In the genomic region with DNA sequence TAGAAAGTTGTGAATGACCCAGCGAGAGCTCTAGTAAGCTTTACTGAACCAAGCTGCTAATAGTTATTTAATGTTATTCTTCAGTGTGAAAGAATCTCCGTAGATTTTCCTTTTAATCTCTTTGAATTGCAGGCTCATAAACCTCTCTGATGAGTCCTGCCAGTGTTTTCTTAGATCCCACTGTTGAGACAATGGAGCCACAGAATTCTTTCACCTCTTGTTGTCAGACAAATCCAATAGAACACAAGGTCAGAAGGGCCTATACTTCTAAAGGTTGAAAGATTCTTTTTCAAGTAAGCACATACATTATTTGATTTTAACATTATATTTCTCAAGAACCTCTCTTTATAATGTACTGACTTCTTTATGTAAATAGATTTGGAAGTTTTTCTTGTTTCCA, we compare ENCODE assay signal across 20 cellular contexts. TPM values are rescaled to one million over a fixed set of nuclear protein-coding genes. Genes with fewer than 3 reads are reported as not detected.
DNase-seq lines count a peak whose midpoint lies in the region; ATAC-seq, FAIRE-seq and TF ChIP-seq lines count a peak whose summit lies in the region.
"Had no signal": no experiment of that assay in that cellular context is flagged by ENCODE, and none has a peak within 500 bp of the region (broad histone marks: within the 10 kb centered on the region; RNA-seq: fewer than 3 reads in every experiment).

No MANE protein-coding gene starts in this region.

- H3K4me1 ChIP-seq in HepG2 (ENCODE audit: insufficient read depth, low read length) (no peaks in the 10 kb centered on the region), right lobe of liver (no peaks in the 10 kb centered on the region)
- H3K4me1 ChIP-seq: SJCRH30 had no signal

- H3K27me3 Mint-ChIP-seq in WTC11 (ENCODE audit: low read depth) = no peaks in the 10 kb centered on the region
- H3K27me3 Mint-ChIP-seq: CD4-positive, alpha-beta T cell had no signal

- no peak for FAIRE-seq in HepG2 (lab: Jason Lieb, UNC)
- FAIRE-seq: A204.1, GM12878, GM19239 had no signal

- in situ Hi-C loops in HepG2 (cut with HindIII; ENCODE audit: extremely low pct_ligation_motif_present, low pct_unique_long_range_greater_than_20kb) = no loop called here

- intact Hi-C loops in HepG2 (cut with micrococcal nuclease; ENCODE audit: unreplicated experiment) = loop anchor here (2.0 kb wide), 1 partner anchor 53 kb away; the partner anchor contains the start of genes DCDC1 and DNAJC24
- intact Hi-C loops in right lobe of liver (cut with DNase I) = no loop called here

- H3K4me3 ChIP-seq in HepG2 (replicated peaks in 1 of 3; ENCODE audit: insufficient read depth in 1 of 3, low read depth in 2 of 3, low read length in 3 of 3) (no peak overlapping the region), right lobe of liver (no peak overlapping the region)
- H3K4me3 ChIP-seq: GM12878, SJCRH30 had no signal

- no peaks in the 10 kb centered on the region for H3K79me2 ChIP-seq in HepG2 (ENCODE audit: insufficient read depth, low read length)

- no peak overlapping the region for H3K27ac ChIP-seq in HepG2 (ENCODE audit: extremely low read length, insufficient read depth, low read length)
- no peak overlapping the region for H3K27ac ChIP-seq in right lobe of liver
- H3K27ac ChIP-seq: SJCRH30 had no signal

- H3K27ac Mint-ChIP-seq in WTC11 = no peak overlapping the region
- H3K27ac Mint-ChIP-seq: CD4-positive, alpha-beta T cell had no signal

- no peak overlapping the region for H3K9ac ChIP-seq in HepG2 (ENCODE audit: insufficient read depth, low read depth, low read length)

- CTCF ChIA-PET in HepG2 (lab: Yijun Ruan, JAX; ENCODE audit: low intra/inter-chr PET ratio, low total read pairs) (no interaction called here), WTC11 (lab: Charles Lee) (interaction anchor here (0.8 to 1.0 kb wide), 2 partner anchors 315 to 536 kb away, joined by 3 read pairs; no protein-coding TSS in a partner anchor)

- TF ChIP-seq CTCF in HepG2 (CRISPR knock-in tag; IDR thresholded peaks at IDR 0.05) (no peak), right lobe of liver (IDR thresholded peaks at IDR 0.05) (no peak), WTC11 (IDR thresholded peaks at IDR 0.05) (no peak)

- 83% methylated on average over 2 of the region's 2 CpGs for WGBS in HepG2 (ENCODE audit: low lambda C conversion rate)
- 81% methylated on average over 2 of the region's 2 CpGs for WGBS in right lobe of liver (ENCODE audit: insufficient coverage, low coverage, low lambda C conversion rate, missing lambda C conversion rate)

- DNase-seq in HepG2 (ENCODE audit: low spot score) = peak; percentile 5
- DNase-seq in right lobe of liver = no peak
- DNase-seq in WTC11 (ENCODE audit: low spot score) = no peak
- DNase-seq in medulla oblongata (ENCODE audit: extremely low spot score) = peak; percentile 51
- no peak for DNase-seq in NCI-H2227 (lab: John Stamatoyannopoulos, UW; ENCODE audit: unreplicated experiment)
- DNase-seq in NK-92 treated with Interleukin-12 subunit alpha and Interleukin-12 subunit beta, amount 100 ng/mL, for 24 hours (lab: John Stamatoyannopoulos, UW) = no peak
- no peak for DNase-seq in GF-D8 (lab: John Stamatoyannopoulos, UW)
- DNase-seq: CD4-positive, alpha-beta T cell; IMR-90; Karpas-422; NCI-H2029; NCI-H2171; NCI-H446; NCI-H774; SJCRH30 had no signal

- no peaks in the 10 kb centered on the region for H3K9me3 Mint-ChIP-seq in WTC11
- H3K9me3 Mint-ChIP-seq: CD4-positive, alpha-beta T cell had no signal

- H3K36me3 ChIP-seq in HepG2 (replicated peaks in 1 of 2; ENCODE audit: control insufficient read depth in 1 of 2, insufficient read depth in 2 of 2, low read length in 2 of 2) (no peaks in the 10 kb centered on the region), right lobe of liver (no peaks in the 10 kb centered on the region)

- H3K4me3 Mint-ChIP-seq in WTC11 = no peak overlapping the region
- H3K4me3 Mint-ChIP-seq: CD4-positive, alpha-beta T cell had no signal

- no peak for ATAC-seq in HepG2
- no peak for ATAC-seq in right lobe of liver
- ATAC-seq in WTC11 = 0 out of 2 replicates have a peak, but pooled peaks have one; percentile 35
- ATAC-seq: GM12878, Panc1 had no signal

- H3K9me3 ChIP-seq in HepG2 (ENCODE audit: low read length) = no peaks in the 10 kb centered on the region
- H3K9me3 ChIP-seq in right lobe of liver = no peaks in the 10 kb centered on the region
- H3K9me3 ChIP-seq: SJCRH30 had no signal

- H4K20me1 ChIP-seq in HepG2 (ENCODE audit: insufficient read depth, low read length) = no peaks in the 10 kb centered on the region

- H3K36me3 Mint-ChIP-seq in WTC11 = no peaks in the 10 kb centered on the region

- BruUV-seq in HepG2 (replicated peaks; lab: Mats Ljungman, UMichigan) = no TSS peak

- H3K27me3 ChIP-seq in HepG2 (ENCODE audit: control insufficient read depth in 1 of 2, insufficient read depth in 2 of 2, low read length in 2 of 2) = no peaks in the 10 kb centered on the region
- H3K27me3 ChIP-seq in right lobe of liver = no peaks in the 10 kb centered on the region
- H3K27me3 ChIP-seq: SJCRH30 had no signal

- no peak for TF ChIP-seq RAD21 in HepG2 (CRISPR knock-in tag; IDR thresholded peaks at IDR 0.05)

- no peak overlapping the region for H2AFZ ChIP-seq in HepG2 (ENCODE audit: low read length)

- POLR2A ChIA-PET in HepG2 (lab: Yijun Ruan, JAX) (no interaction called here), WTC11 (lab: Charles Lee) (interaction anchor here (0.6 kb wide), 1 partner anchor 305 kb away, joined by 3 read pairs; no protein-coding TSS in a partner anchor)

- TF ChIP-seq EP300 in HepG2 (IDR thresholded peaks at IDR 0.05; ENCODE audit: low read depth in 2 of 2, low read length in 2 of 2) (no peak), HepG2 (CRISPR knock-in tag; IDR thresholded peaks at IDR 0.05; ENCODE audit: borderline replicate concordance) (no peak)

- no peak for TF ChIP-seq POLR2A in HepG2 (IDR thresholded peaks at IDR 0.05; ENCODE audit: insufficient read depth in 1 of 2, low read depth in 2 of 2, low read length in 2 of 2)
- TF ChIP-seq POLR2A in right lobe of liver (IDR thresholded peaks at IDR 0.05) = no peak

- H3K4me2 ChIP-seq in HepG2 (ENCODE audit: low read depth, low read length) = no peak overlapping the region

- H3K4me1 Mint-ChIP-seq in WTC11 = peaks cover 68% of the 10 kb centered on the region

TF ChIP-seq in HepG2, 621 proteins besides CTCF, POLR2A, EP300 and RAD21 (continues in another document):
- no peak for TF ChIP-seq ZNF484 (CRISPR knock-in tag; IDR thresholded peaks at IDR 0.05; ENCODE audit: borderline replicate concordance, low read depth)

TF ChIP-seq in WTC11, 78 proteins besides CTCF, POLR2A, EP300 and RAD21 (continues in another document):
- no peak for TF ChIP-seq IRF2 (CRISPR knock-in tag; IDR thresholded peaks at IDR 0.05; ENCODE audit: borderline replicate concordance, low read depth)

RNA-seq across cellular contexts. Expression of gene DNAJC24, which starts 52.2 kb away (rescaled TPM):
- total RNA-seq in HepG2 (2016; rRNA removed; fragmentation: Illumina TruSeq; extraction: Trizol) (12.0 and 13.7 TPM in 2 replicates), right lobe of liver (10 to 100 TPM in 1 of 6 experiments, 1 to 10 TPM in 5; 3.9 to 12.4 (median 7.2) TPM), WTC11 (2021) (14.6 to 17.8 TPM (median 15.4 TPM) in 3 replicates)
- 4.7 and 4.8 TPM in 2 replicates for total RNA-seq in HepG2 (2016; cell fraction: cytosol; rRNA removed; fragmentation: Illumina TruSeq; extraction: Trizol; ENCODE audit: low read depth)
- total RNA-seq in HepG2 (2016; cell fraction: insoluble cytoplasmic fraction; rRNA removed; fragmentation: Illumina TruSeq; extraction: Trizol) = 10.3 and 12.2 TPM in 2 replicates
- total RNA-seq in HepG2 (2016; cell fraction: membrane; rRNA removed; fragmentation: Illumina TruSeq; extraction: Trizol) = 7.9 and 10.1 TPM in 2 replicates
- 34.8 and 36.0 TPM in 2 replicates for total RNA-seq in HepG2 (2016; cell fraction: nucleus; rRNA removed; fragmentation: Illumina TruSeq; extraction: Trizol)
- 8.8 and 10.5 TPM in 2 replicates for polyA plus RNA-seq in HepG2 (2011; rRNA removed)
- 2.3 and 3.7 TPM in 2 replicates for polyA plus RNA-seq in HepG2 (2011; cell fraction: cytosol; rRNA removed)
- 11.8 and 16.1 TPM in 2 replicates for polyA plus RNA-seq in HepG2 (2011; cell fraction: nucleus; rRNA removed)
- 6.8 and 8.5 TPM in 2 replicates for polyA plus RNA-seq in HepG2 (2012)
- 4.0 and 7.4 TPM in 2 replicates for polyA plus RNA-seq in HepG2 (2016; cell fraction: cytosol; fragmentation: Illumina TruSeq; extraction: Trizol; ENCODE audit: low read depth)
- polyA plus RNA-seq in HepG2 (2016; cell fraction: insoluble cytoplasmic fraction; fragmentation: Illumina TruSeq; extraction: Trizol; ENCODE audit: low read depth) = 8.9 and 12.3 TPM in 2 replicates
- 6.2 and 6.5 TPM in 2 replicates for polyA plus RNA-seq in HepG2 (2016; cell fraction: membrane; fragmentation: Illumina TruSeq; extraction: Trizol; ENCODE audit: low read depth)
- 33.4 and 35.5 TPM in 2 replicates for polyA plus RNA-seq in HepG2 (2016; cell fraction: nucleus; fragmentation: Illumina TruSeq; extraction: Trizol; ENCODE audit: insufficient read depth, low read depth)
- 2.5 and 24.5 TPM in 2 replicates for polyA minus RNA-seq in HepG2 (2011; rRNA and poly(A)+ RNA removed; ENCODE audit: low replicate concordance)
- 4.0 and 4.1 TPM in 2 replicates for polyA minus RNA-seq in HepG2 (2011; cell fraction: cytosol; rRNA and poly(A)+ RNA removed)
- 44.3 and 44.9 TPM in 2 replicates for polyA minus RNA-seq in HepG2 (2011; cell fraction: nucleus; rRNA and poly(A)+ RNA removed)

RNA-seq across cellular contexts. Expression of gene DCDC1, which starts 52.3 kb away (rescaled TPM):
- 0.24 and 0.27 TPM in 2 replicates for total RNA-seq in HepG2 (2016; rRNA removed; fragmentation: Illumina TruSeq; extraction: Trizol)
- total RNA-seq in HepG2 (2016; cell fraction: cytosol; rRNA removed; fragmentation: Illumina TruSeq; extraction: Trizol; ENCODE audit: low read depth) = 0.10 TPM in 1 of 2 replicates, not detected in the other
- total RNA-seq in HepG2 (2016; cell fraction: insoluble cytoplasmic fraction; rRNA removed; fragmentation: Illumina TruSeq; extraction: Trizol) = 0.24 and 0.43 TPM in 2 replicates
- total RNA-seq in HepG2 (2016; cell fraction: membrane; rRNA removed; fragmentation: Illumina TruSeq; extraction: Trizol) = 0.14 and 0.40 TPM in 2 replicates
- 0.66 and 0.96 TPM in 2 replicates for total RNA-seq in HepG2 (2016; cell fraction: nucleus; rRNA removed; fragmentation: Illumina TruSeq; extraction: Trizol)
- 0.12 and 0.13 TPM in 2 replicates for polyA plus RNA-seq in HepG2 (2011; rRNA removed)
- 0.05 and 0.14 TPM in 2 replicates for polyA plus RNA-seq in HepG2 (2011; cell fraction: cytosol; rRNA removed)
- polyA plus RNA-seq in HepG2 (2011; cell fraction: nucleus; rRNA removed) = 0.23 and 0.26 TPM in 2 replicates
- 0.09 and 0.15 TPM in 2 replicates for polyA plus RNA-seq in HepG2 (2012)
- polyA plus RNA-seq in HepG2 (2016; cell fraction: cytosol; fragmentation: Illumina TruSeq; extraction: Trizol; ENCODE audit: low read depth) = 0.03 TPM in 2 replicates
- polyA plus RNA-seq in HepG2 (2016; cell fraction: insoluble cytoplasmic fraction; fragmentation: Illumina TruSeq; extraction: Trizol; ENCODE audit: low read depth) = 0.25 and 0.29 TPM in 2 replicates
- 0.11 and 0.16 TPM in 2 replicates for polyA plus RNA-seq in HepG2 (2016; cell fraction: membrane; fragmentation: Illumina TruSeq; extraction: Trizol; ENCODE audit: low read depth)
- 0.31 and 0.62 TPM in 2 replicates for polyA plus RNA-seq in HepG2 (2016; cell fraction: nucleus; fragmentation: Illumina TruSeq; extraction: Trizol; ENCODE audit: insufficient read depth, low read depth)
- polyA minus RNA-seq in HepG2 (2011; rRNA and poly(A)+ RNA removed; ENCODE audit: low replicate concordance) = 0.16 and 0.72 TPM in 2 replicates
- 0.10 TPM in 1 of 2 replicates, not detected in the other for polyA minus RNA-seq in HepG2 (2011; cell fraction: cytosol; rRNA and poly(A)+ RNA removed)
- polyA minus RNA-seq in HepG2 (2011; cell fraction: nucleus; rRNA and poly(A)+ RNA removed) = 0.99 and 1.8 TPM in 2 replicates
- 1 to 10 TPM; 1.9 to 4.8 (median 2.6) TPM for total RNA-seq in right lobe of liver
- 0.22 to 0.25 TPM (median 0.25 TPM) in 3 replicates for total RNA-seq in WTC11 (2021)
- total RNA-seq: GM12878, IMR-90 had no signal
- polyA plus RNA-seq: BJ, GM12878, IMR-90 had no signal

Comparison
In these comparisons a context has a peak if more than half of its experiments do, and no peak if none do; other contexts are left out.
1. DNase-seq: peak in HepG2 (single experiment) and medulla oblongata (single experiment); none in right lobe of liver (0 of 3), WTC11 (single experiment), NCI-H2227 (single experiment), NK-92 treated with Interleukin-12 subunit alpha and Interleukin-12 subunit beta, amount 100 ng/mL, for 24 hours (single experiment) and GF-D8 (single experiment).